In genomic region chr9:37787059-37787458, GRCh38 we compare ENCODE assay signal across 2 cellular contexts.
TF ChIP-seq lines count a peak whose summit lies in the region.

No MANE protein-coding gene starts in this region.

TF ChIP-seq in GM23338, 12 proteins besides CTCF, POLR2A, EP300 and RAD21:
- TF ChIP-seq CREB1 (CRISPR knock-in tag; IDR thresholded peaks at IDR 0.05; ENCODE audit: low read depth) (no peak), ZNF114 (CRISPR knock-in tag; IDR thresholded peaks at IDR 0.05) (no peak), POLR2AphosphoS5 (IDR thresholded peaks at IDR 0.05; ENCODE audit: low read depth) (no peak)
TF ChIP-seq in GM23338: peak in this region for 0.

TF ChIP-seq in H1, 55 proteins besides CTCF, POLR2A, EP300 and RAD21:
- TF ChIP-seq POLR2AphosphoS5 (IDR thresholded peaks at IDR 0.05; ENCODE audit: low read depth, low read length) (no peak), EZH2 (IDR thresholded peaks at IDR 0.05; ENCODE audit: low read depth, low read length, severe bottlenecking) (no peak)
- TF ChIP-seq, protein P1, sequence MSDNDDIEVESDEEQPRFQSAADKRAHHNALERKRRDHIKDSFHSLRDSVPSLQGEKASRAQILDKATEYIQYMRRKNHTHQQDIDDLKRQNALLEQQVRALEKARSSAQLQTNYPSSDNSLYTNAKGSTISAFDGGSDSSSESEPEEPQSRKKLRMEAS (IDR thresholded peaks at IDR 0.05): peak; percentile 48
- TF ChIP-seq, protein P2, sequence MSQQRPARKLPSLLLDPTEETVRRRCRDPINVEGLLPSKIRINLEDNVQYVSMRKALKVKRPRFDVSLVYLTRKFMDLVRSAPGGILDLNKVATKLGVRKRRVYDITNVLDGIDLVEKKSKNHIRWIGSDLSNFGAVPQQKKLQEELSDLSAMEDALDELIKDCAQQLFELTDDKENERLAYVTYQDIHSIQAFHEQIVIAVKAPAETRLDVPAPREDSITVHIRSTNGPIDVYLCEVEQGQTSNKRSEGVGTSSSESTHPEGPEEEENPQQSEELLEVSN (IDR thresholded peaks at IDR 0.05): peak; percentile 76
TF ChIP-seq in H1: peak in this region for 2.
